8 cellular contexts compared by ENCODE assay signal in the genomic region with DNA sequence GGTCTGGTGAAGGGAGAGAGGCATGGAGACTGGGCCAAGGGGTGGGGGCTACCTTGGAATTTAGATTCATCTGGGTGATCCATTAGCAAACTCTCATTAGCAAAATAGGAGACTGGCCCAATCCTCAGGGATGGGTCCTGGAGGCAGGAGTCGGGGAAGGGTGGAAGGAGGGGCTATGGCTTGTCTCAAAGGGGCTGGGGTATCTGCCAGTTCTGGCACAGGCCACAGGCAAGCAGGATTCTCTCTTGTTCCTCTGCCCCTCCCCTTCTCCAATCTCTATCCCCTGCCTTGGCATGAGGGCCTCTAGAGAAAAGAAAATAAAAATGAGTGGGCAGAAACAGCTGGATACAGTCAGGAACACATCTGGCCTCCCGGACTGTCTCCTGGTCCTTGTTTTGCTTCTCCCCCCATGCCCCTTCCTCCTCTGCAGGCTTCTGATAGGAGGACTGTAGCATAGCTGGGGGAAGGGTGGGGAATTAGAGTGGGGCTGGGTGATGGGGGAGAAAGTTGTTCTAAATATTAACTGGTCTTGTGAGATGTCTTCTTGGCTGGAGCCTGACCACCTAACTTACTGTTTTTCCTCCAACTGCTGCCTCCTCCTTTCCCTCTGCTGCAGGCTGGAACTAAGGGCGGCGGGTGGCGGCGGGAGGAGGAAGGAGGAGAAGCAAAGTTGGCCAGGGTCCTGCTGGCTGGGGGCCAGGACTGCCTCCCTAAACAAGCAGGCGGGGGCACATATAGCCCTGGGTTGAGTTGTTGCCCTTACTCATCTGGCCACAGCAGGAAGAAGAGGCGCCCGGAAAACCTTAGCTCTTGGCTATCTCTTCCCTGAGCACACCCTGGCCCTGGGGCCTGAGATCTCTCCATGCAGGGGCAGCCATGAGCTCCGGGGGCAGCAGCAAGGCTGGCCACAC. TPM values are rescaled to one million over a fixed set of nuclear protein-coding genes. Genes with fewer than 3 reads are reported as not detected.
A peak's percentile ranks its signal among the peaks of the same experiment; 100 is the strongest.
DNase-seq lines count a peak whose midpoint lies in the region; ATAC-seq and TF ChIP-seq lines count a peak whose summit lies in the region.

No MANE protein-coding gene starts in this region.

- no peaks in the 10 kb centered on the region for H3K27me3 ChIP-seq in RWPE2 (ENCODE audit: insufficient read depth, poor library complexity, severe bottlenecking)

- no peak overlapping the region for H3K27ac Mint-ChIP-seq in activated T-cell treated with anti-CD3 and anti-CD28 coated beads, Interleukin-2, amount 50 U/mL, for 72 hours

- no peak overlapping the region for H3K4me3 Mint-ChIP-seq in activated T-cell treated with anti-CD3 and anti-CD28 coated beads, Interleukin-2, amount 50 U/mL, for 72 hours

- no peaks in the 10 kb centered on the region for H3K36me3 Mint-ChIP-seq in activated T-cell treated with anti-CD3 and anti-CD28 coated beads, Interleukin-2, amount 50 U/mL, for 72 hours (ENCODE audit: insufficient read depth in 2 of 2)

- peak overlapping the region; percentile 34 for H3K27ac ChIP-seq in RWPE2 (ENCODE audit: poor library complexity, severe bottlenecking)

- no peaks in the 10 kb centered on the region for H3K4me1 ChIP-seq in RWPE2 (ENCODE audit: insufficient read depth, poor library complexity, severe bottlenecking)

- H3K4me3 ChIP-seq in RWPE2 (ENCODE audit: severe bottlenecking) = no peak overlapping the region
- H3K4me3 ChIP-seq in fibroblast of the aortic adventitia (ENCODE audit: low read depth, low read length) = peak overlapping the region; percentile 31

- no peaks in the 10 kb centered on the region for H3K36me3 ChIP-seq in RWPE2 (ENCODE audit: low read depth)

- H3K27me3 Mint-ChIP-seq in activated T-cell treated with anti-CD3 and anti-CD28 coated beads, Interleukin-2, amount 50 U/mL, for 72 hours (ENCODE audit: low read depth) = peaks cover 18% of the 10 kb centered on the region

- ATAC-seq in RWPE2 (ENCODE audit: low read depth) = peak; percentile 94
- no peak for ATAC-seq in activated T-cell treated with anti-CD3 and anti-CD28 coated beads, Interleukin-2, amount 50 U/mL, for 72 hours (replicated peaks in 1 of 2)

- TF ChIP-seq CTCF in RWPE2 (IDR thresholded peaks at IDR 0.05; ENCODE audit: poor library complexity, severe bottlenecking) (no peak), fibroblast of the aortic adventitia (IDR thresholded peaks at IDR 0.05; ENCODE audit: insufficient read depth, low read length) (no peak)

- no peaks in the 10 kb centered on the region for H3K4me1 Mint-ChIP-seq in activated T-cell treated with anti-CD3 and anti-CD28 coated beads, Interleukin-2, amount 50 U/mL, for 72 hours (ENCODE audit: low read depth)

- peak; percentile 15 for DNase-seq in DMS79 (lab: John Stamatoyannopoulos, UW)
- peak; percentile 72 for DNase-seq in RWPE2 (ENCODE audit: low spot score)
- peak; percentile 80 for DNase-seq in fibroblast of the aortic adventitia (ENCODE audit: low read depth)
- peak; percentile 95 for DNase-seq in posterior vena cava (ENCODE audit: low spot score)
- DNase-seq in NCI-H1417 treated with DMSO at 0.1 percent for 48 hours (lab: John Stamatoyannopoulos, UW) = no peak
- no peak for DNase-seq in activated T-cell treated with anti-CD3 and anti-CD28 coated beads, Interleukin-2, amount 50 U/mL, for 72 hours
- DNase-seq in NCI-H748 treated with DMSO at 0.1 percent for 48 hours (lab: John Stamatoyannopoulos, UW) = no peak
- DNase-seq in activated naive CD4-positive, alpha-beta T cell treated with Interleukin-2 at 50 U/mL for 16 hours = no peak

- H3K9me3 Mint-ChIP-seq in activated T-cell treated with anti-CD3 and anti-CD28 coated beads, Interleukin-2, amount 50 U/mL, for 72 hours = no peaks in the 10 kb centered on the region

- no peaks in the 10 kb centered on the region for H3K9me3 ChIP-seq in RWPE2 (ENCODE audit: severe bottlenecking)

- intact Hi-C loops in posterior vena cava (cut with DNase I) = no loop called here

RNA-seq across cellular contexts. Expression of gene LAS1L, which starts 53.3 kb away (rescaled TPM):
- total RNA-seq in fibroblast of the aortic adventitia (ENCODE audit: low replicate concordance) = 18.0 and 18.2 TPM in 2 replicates
- total RNA-seq in posterior vena cava = 10 to 100 TPM; 18.7 to 21.9 TPM
- 10 to 100 TPM; 37.9 to 44.8 TPM for total RNA-seq in activated T-cell treated with anti-CD3 and anti-CD28 coated beads, Interleukin-2, amount 50 U/mL, for 72 hours

Comparison
In these comparisons a context has a peak if more than half of its experiments do, and no peak if none do; other contexts are left out.
1. DNase-seq: peak in DMS79 (single experiment), RWPE2 (single experiment), fibroblast of the aortic adventitia (single experiment) and posterior vena cava (single experiment); none in NCI-H1417 treated with DMSO at 0.1 percent for 48 hours (single experiment), activated T-cell treated with anti-CD3 and anti-CD28 coated beads, Interleukin-2, amount 50 U/mL, for 72 hours (0 of 2), NCI-H748 treated with DMSO at 0.1 percent for 48 hours (single experiment) and activated naive CD4-positive, alpha-beta T cell treated with Interleukin-2 at 50 U/mL for 16 hours (single experiment).